ENCODE assay signal across 9 cellular contexts in genomic region chr10:125602825-125603224, GRCh38.
"Had no signal": no experiment of that assay in that cellular context is flagged by ENCODE, and none has a peak within 500 bp of the region (broad histone marks: within the 10 kb centered on the region; RNA-seq: fewer than 3 reads in every experiment).

No MANE protein-coding gene starts in this region.

- ATAC-seq: GM23338, HCT116 had no signal

- H3K4me3 Mint-ChIP-seq: GM23338, H9, HFFc6 had no signal

- H3K27ac ChIP-seq: GM23248 had no signal

- H3K4me1 Mint-ChIP-seq: GM23338, H9 had no signal

- H3K36me3 ChIP-seq: HAP-1 had no signal

- DNase-seq: GM23248, GOT3, H7, H9, HCEC 1CT, HFFc6 had no signal

- H3K9me3 ChIP-seq: HAP-1 had no signal

- H3K4me1 ChIP-seq: HAP-1 had no signal

- H3K27ac Mint-ChIP-seq: GM23338, H9, HFFc6 had no signal

- H3K4me3 ChIP-seq: GM23248, GM23338, HAP-1 had no signal
